ENCODE assay signal across 15 cellular contexts in the genomic region with DNA sequence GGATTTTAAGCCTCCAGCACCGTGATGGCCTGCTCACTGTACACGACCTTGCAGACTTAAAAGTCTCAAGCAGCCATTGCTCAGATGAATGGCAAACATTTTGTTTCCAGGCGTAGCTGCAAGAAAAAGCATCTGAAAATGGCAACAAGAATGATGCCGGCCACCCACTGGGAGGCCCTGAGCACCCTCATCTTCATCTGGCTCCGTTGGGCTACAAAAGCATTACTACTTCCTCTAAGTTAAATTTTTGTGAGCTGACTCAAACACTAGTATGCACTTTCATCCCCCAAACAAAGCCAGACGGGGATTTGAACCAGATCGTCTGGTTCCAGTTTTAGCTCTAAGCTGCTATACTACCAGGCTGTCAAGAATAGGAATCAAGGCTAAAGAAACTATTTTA.
DNase-seq lines count a peak whose midpoint lies in the region; ATAC-seq, FAIRE-seq and TF ChIP-seq lines count a peak whose summit lies in the region.
"Had no signal": no experiment of that assay in that cellular context is flagged by ENCODE, and none has a peak within 500 bp of the region (broad histone marks: within the 10 kb centered on the region; RNA-seq: fewer than 3 reads in every experiment).

No MANE protein-coding gene starts in this region.

- H3K27me3 ChIP-seq in HCT116 (ENCODE audit: insufficient read depth, low read length), result no peaks in the 10 kb centered on the region
- no peaks in the 10 kb centered on the region for H3K27me3 ChIP-seq in right cardiac atrium (ENCODE audit: control insufficient read depth, insufficient read depth)
- H3K27me3 ChIP-seq: body of pancreas had no signal

- no peak for TF ChIP-seq POLR2A in A549 (IDR thresholded peaks at IDR 0.05; ENCODE audit: low read length)
- TF ChIP-seq POLR2A in HCT116 (IDR thresholded peaks at IDR 0.05; ENCODE audit: borderline replicate concordance, extremely low read depth, insufficient read depth, insufficient read length), result no peak

- no peaks in the 10 kb centered on the region for H4K20me1 ChIP-seq in HCT116 (ENCODE audit: insufficient read depth)

- 19% methylated on average over 7 of the region's 7 CpGs for WGBS in A549 (ENCODE audit: missing lambda C conversion rate)
- 74% methylated on average over 7 of the region's 7 CpGs for WGBS in right cardiac atrium

- H3K27ac ChIP-seq in A549 (peak overlapping the region; percentile 19 to 26; a peak in 1 of 6 replicates), HCT116 (ENCODE audit: low read depth, low read length) (peak overlapping the region; percentile 36; the same call in 1 of the 2 replicates), right cardiac atrium (ENCODE audit: low read length) (no peak overlapping the region)
- H3K27ac ChIP-seq: body of pancreas had no signal

- H3K4me1 ChIP-seq in A549 (peaks cover 20% of the 10 kb centered on the region), HCT116 (ENCODE audit: control insufficient read depth in 1 of 2, insufficient read depth in 2 of 2, low read length in 2 of 2) (peaks cover 29 to 43% of the 10 kb centered on the region in 2 experiments), right cardiac atrium (ENCODE audit: control insufficient read depth, insufficient read depth, low read length) (no peaks in the 10 kb centered on the region)
- H3K4me1 ChIP-seq: body of pancreas had no signal

- H3K9ac ChIP-seq in HCT116 (ENCODE audit: low read length), result no peak overlapping the region

- no peak for TF ChIP-seq RAD21 in A549 (conservative IDR thresholded peaks at IDR 0.05 in 1 of 2, IDR thresholded peaks at IDR 0.05 in 1 of 2)
- TF ChIP-seq RAD21 in HCT116 (IDR thresholded peaks at IDR 0.05; ENCODE audit: low read depth), result no peak

- no TSS peak for BruUV-seq in HCT116 (replicated peaks; lab: Mats Ljungman, UMichigan)

- TF ChIP-seq CTCF in A549 (IDR thresholded peaks at IDR 0.05) (no peak), HCT116 (IDR thresholded peaks at IDR 0.05 in 2 of 3, conservative IDR thresholded peaks at IDR 0.05 in 1 of 3; ENCODE audit: borderline replicate concordance in 1 of 3, insufficient read depth in 1 of 3, low read depth in 2 of 3, low read length in 2 of 3) (no peak)

- H3K9me3 ChIP-seq in A549 (peaks cover 9% of the 10 kb centered on the region; the same call in 2 of the 3 replicates), HCT116 (ENCODE audit: control insufficient read depth in 1 of 2, insufficient read depth in 1 of 2, low read depth in 1 of 2, low read length in 2 of 2) (no peaks in the 10 kb centered on the region), right cardiac atrium (ENCODE audit: control insufficient read depth, low read length) (no peaks in the 10 kb centered on the region)
- H3K9me3 ChIP-seq: body of pancreas had no signal

- no peak overlapping the region for H3K4me3 ChIP-seq in A549
- H3K4me3 ChIP-seq in HCT116 (replicated peaks in 1 of 2; ENCODE audit: low read depth in 1 of 2, low read length in 2 of 2), result peak overlapping the region in 1 of 2 experiments; percentile 26; a peak in 2 of 4 replicates
- H3K4me3 ChIP-seq in right cardiac atrium (ENCODE audit: low read length), result no peak overlapping the region
- H3K4me3 ChIP-seq: body of pancreas had no signal

- TF ChIP-seq EP300 in A549 (IDR thresholded peaks at IDR 0.05), result no peak

- FAIRE-seq in A549 (lab: Jason Lieb, UNC), result no peak
- FAIRE-seq: G401.6 had no signal

- CTCF ChIA-PET in A549 (lab: Yijun Ruan, JAX) (interaction anchor here (0.6 to 1.8 kb wide), 2 partner anchors 14 to 40 kb away, joined by 4 to 9 read pairs; no protein-coding TSS in a partner anchor), HCT116 (lab: Charles Lee) (no interaction called here)

- no peaks in the 10 kb centered on the region for H3K79me2 ChIP-seq in HCT116 (ENCODE audit: insufficient read depth, low read length)

- no peak overlapping the region for H2AFZ ChIP-seq in HCT116 (ENCODE audit: low read depth, low read length, poor library complexity, severe bottlenecking)

- intact Hi-C loops in HCT116 (cut with micrococcal nuclease) (loop anchor here (10.0 kb wide), 1 partner anchor 103 kb away; no protein-coding TSS in a partner anchor), right cardiac atrium (cut with DNase I) (no loop called here)

- POLR2A ChIA-PET in A549 (lab: Yijun Ruan, JAX), result no interaction called here
- POLR2A ChIA-PET in HCT116 (lab: Charles Lee), result no interaction called here

- peak overlapping the region; percentile 45 for H3K4me2 ChIP-seq in A549
- peak overlapping the region; percentile 58 for H3K4me2 ChIP-seq in HCT116 (ENCODE audit: low read length)

- no peaks in the 10 kb centered on the region for H3K36me3 ChIP-seq in HCT116 (ENCODE audit: control insufficient read depth in 1 of 2, insufficient read depth in 2 of 2, low read length in 2 of 2)

- RAD21 ChIA-PET in HCT116 (lab: Charles Lee; ENCODE audit: low non-redundant PET in 1 of 2, low total read pairs in 2 of 2, uncharacterized antibody in 2 of 2, unreplicated experiment in 2 of 2), result no interaction called here

- ATAC-seq in A549 (peak; percentile 47 to 78; a peak in 4 of 6 replicates), HCT116 (peak; percentile 91), GM19452 (IDR thresholded peaks at IDR 0.05; ENCODE audit: unreplicated experiment) (no peak), HG03045 (IDR thresholded peaks at IDR 0.05; ENCODE audit: unreplicated experiment) (no peak), GM18520 (IDR thresholded peaks at IDR 0.05; ENCODE audit: unreplicated experiment) (no peak), right cardiac atrium (no peak)
- ATAC-seq: body of pancreas; naive thymus-derived CD8-positive, alpha-beta T cell had no signal

- no peaks in the 10 kb centered on the region for H3K9me2 ChIP-seq in HCT116 (ENCODE audit: insufficient read depth)

- DNase-seq in A549 (ENCODE audit: low read depth in 1 of 2, low spot score in 1 of 2) (peak in 1 of 2 experiments; percentile 47), HCT116 (ENCODE audit: low read depth, low spot score) (peak; percentile 58), amniotic epithelial cell (ENCODE audit: low read depth) (peak; percentile 62), iris pigment epithelial cell (ENCODE audit: low read depth) (peak; percentile 89), right cardiac atrium (no peak)
- DNase-seq: activated CD4-positive, CD25-positive, alpha-beta regulatory T cell; activated T-cell treated with anti-CD3 and anti-CD28 coated beads, Interleukin-2, amount 50 U/mL, for 24 hours; body of pancreas; naive thymus-derived CD8-positive, alpha-beta T cell; NCI-H1048; NCI-H524 had no signal

TF ChIP-seq in A549, 52 proteins besides CTCF, POLR2A, EP300 and RAD21 (continues in another document):
- TF ChIP-seq, protein P1, sequence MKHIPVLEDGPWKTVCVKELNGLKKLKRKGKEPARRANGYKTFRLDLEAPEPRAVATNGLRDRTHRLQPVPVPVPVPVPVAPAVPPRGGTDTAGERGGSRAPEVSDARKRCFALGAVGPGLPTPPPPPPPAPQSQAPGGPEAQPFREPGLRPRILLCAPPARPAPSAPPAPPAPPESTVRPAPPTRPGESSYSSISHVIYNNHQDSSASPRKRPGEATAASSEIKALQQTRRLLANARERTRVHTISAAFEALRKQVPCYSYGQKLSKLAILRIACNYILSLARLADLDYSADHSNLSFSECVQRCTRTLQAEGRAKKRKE (CRISPR knock-in tag; IDR thresholded peaks at IDR 0.05; ENCODE audit: low read depth), result no peak
- TF ChIP-seq FOXS1 (CRISPR knock-in tag; IDR thresholded peaks at IDR 0.05) (no peak), JUNB (IDR thresholded peaks at IDR 0.05) (no peak), FOSL2 (IDR thresholded peaks at IDR 0.05) (no peak), FOSL2 (CRISPR knock-in tag; IDR thresholded peaks at IDR 0.05) (peak; percentile 48)

TF ChIP-seq in HCT116, 20 proteins besides CTCF, POLR2A, EP300 and RAD21:
- TF ChIP-seq JUND (IDR thresholded peaks at IDR 0.05) (peak; percentile 73), SIN3A (IDR thresholded peaks at IDR 0.05; ENCODE audit: low read depth) (no peak), FOSL1 (IDR thresholded peaks at IDR 0.05; ENCODE audit: low read depth) (peak; percentile 74), SP1 (IDR thresholded peaks at IDR 0.05; ENCODE audit: low read depth) (peak; percentile 51; the same call in 1 of the 2 replicates), CBX3 (IDR thresholded peaks at IDR 0.05; ENCODE audit: low read depth) (peak; percentile 54)
- TF ChIP-seq, protein P2, sequence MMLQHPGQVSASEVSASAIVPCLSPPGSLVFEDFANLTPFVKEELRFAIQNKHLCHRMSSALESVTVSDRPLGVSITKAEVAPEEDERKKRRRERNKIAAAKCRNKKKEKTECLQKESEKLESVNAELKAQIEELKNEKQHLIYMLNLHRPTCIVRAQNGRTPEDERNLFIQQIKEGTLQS (IDR thresholded peaks at IDR 0.05), result no peak
- TF ChIP-seq, protein P3, sequence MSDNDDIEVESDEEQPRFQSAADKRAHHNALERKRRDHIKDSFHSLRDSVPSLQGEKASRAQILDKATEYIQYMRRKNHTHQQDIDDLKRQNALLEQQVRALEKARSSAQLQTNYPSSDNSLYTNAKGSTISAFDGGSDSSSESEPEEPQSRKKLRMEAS (IDR thresholded peaks at IDR 0.05), result no peak
TF ChIP-seq in HCT116: peak in this region for 4.

Comparison
In these comparisons a context has a peak if more than half of its experiments do, and no peak if none do; other contexts are left out.
1. ATAC-seq: peak in A549 (2 of 2) and HCT116 (single experiment); none in GM19452 (single experiment), HG03045 (single experiment), GM18520 (single experiment) and right cardiac atrium (0 of 2).
2. DNase-seq: peak in HCT116 (single experiment), amniotic epithelial cell (single experiment) and iris pigment epithelial cell (single experiment); none in right cardiac atrium (0 of 3).